Comparison of ENCODE assay signal across 8 cellular contexts in genomic region chr10:15879058-15879457, GRCh38. TPM values are rescaled to one million over a fixed set of nuclear protein-coding genes. Genes with fewer than 3 reads are reported as not detected.
DNase-seq lines count a peak whose midpoint lies in the region; ATAC-seq, FAIRE-seq and TF ChIP-seq lines count a peak whose summit lies in the region.

No MANE protein-coding gene starts in this region.

- H3K4me1 Mint-ChIP-seq in activated naive CD8-positive, alpha-beta T cell treated with anti-CD3 and anti-CD28 coated beads, Interleukin-2, amount 50 U/mL, for 24 hours = no peaks in the 10 kb centered on the region

- TF ChIP-seq POLR2A in spleen (IDR thresholded peaks at IDR 0.05) = no peak

- no peaks in the 10 kb centered on the region for H3K9me3 ChIP-seq in spleen
- H3K9me3 ChIP-seq in effector memory CD4-positive, alpha-beta T cell (ENCODE audit: control insufficient read depth, low read length) = no peaks in the 10 kb centered on the region

- no peak overlapping the region for H3K27ac Mint-ChIP-seq in activated naive CD8-positive, alpha-beta T cell treated with anti-CD3 and anti-CD28 coated beads, Interleukin-2, amount 50 U/mL, for 24 hours

- H3K4me3 ChIP-seq in fibroblast of pulmonary artery (replicated peaks; ENCODE audit: low read depth, low read length) (no peak overlapping the region), spleen (no peak overlapping the region)
- no peak overlapping the region for H3K4me3 ChIP-seq in effector memory CD4-positive, alpha-beta T cell (ENCODE audit: insufficient read depth, low read depth, low read length, poor library complexity, severe bottlenecking)

- TF ChIP-seq CTCF in fibroblast of pulmonary artery (IDR thresholded peaks at IDR 0.05; ENCODE audit: low read length, missing control alignments) (peak; percentile 70), spleen (IDR thresholded peaks at IDR 0.05 in 8 of 11, conservative IDR thresholded peaks at IDR 0.05 in 3 of 11) (peak in 10 of 11 experiments; percentile 16 to 59 (median 48))

- no peaks in the 10 kb centered on the region for H3K36me3 ChIP-seq in spleen
- H3K36me3 ChIP-seq in effector memory CD4-positive, alpha-beta T cell (ENCODE audit: control insufficient read depth, insufficient read depth, low read length) = no peaks in the 10 kb centered on the region

- no peaks in the 10 kb centered on the region for H3K4me1 ChIP-seq in spleen
- H3K4me1 ChIP-seq in effector memory CD4-positive, alpha-beta T cell (ENCODE audit: control insufficient read depth, insufficient read depth, low read length, poor library complexity, severe bottlenecking) = no peaks in the 10 kb centered on the region

- intact Hi-C loops in spleen (cut with DNase I; ENCODE audit: low total_unique reads) = no loop called here

- H3K4me3 Mint-ChIP-seq in activated naive CD8-positive, alpha-beta T cell treated with anti-CD3 and anti-CD28 coated beads, Interleukin-2, amount 50 U/mL, for 24 hours = no peak overlapping the region

- DNase-seq in COR-L47 (lab: John Stamatoyannopoulos, UW) = peak; percentile 6
- DNase-seq in HCEC 1CT = peak; percentile 28
- DNase-seq in RCC 7860 (ENCODE audit: low spot score) = peak; percentile 17
- peak; percentile 61 for DNase-seq in fibroblast of pulmonary artery (ENCODE audit: low read depth)
- DNase-seq in spleen = no peak
- no peak for DNase-seq in activated naive CD8-positive, alpha-beta T cell treated with anti-CD3 and anti-CD28 coated beads, Interleukin-2, amount 50 U/mL, for 24 hours
- no peak for DNase-seq in effector memory CD4-positive, alpha-beta T cell

- ATAC-seq in activated naive CD8-positive, alpha-beta T cell treated with anti-CD3 and anti-CD28 coated beads, Interleukin-2, amount 50 U/mL, for 24 hours = no peak
- no peak for ATAC-seq in HG03039 (IDR thresholded peaks at IDR 0.05; ENCODE audit: unreplicated experiment)

- no peak overlapping the region for H3K27ac ChIP-seq in spleen
- H3K27ac ChIP-seq in effector memory CD4-positive, alpha-beta T cell (ENCODE audit: insufficient read depth, low read length, poor library complexity, severe bottlenecking) = no peak overlapping the region

- peaks cover 0 to 70% (median 8%) of the 10 kb centered on the region in 7 donors for H3K27me3 ChIP-seq in spleen (replicated peaks in 1 of 7)
- peaks cover 2% of the 10 kb centered on the region for H3K27me3 ChIP-seq in effector memory CD4-positive, alpha-beta T cell (replicated peaks; ENCODE audit: control insufficient read depth, insufficient read depth, low read length, poor library complexity, severe bottlenecking)

- WGBS in spleen, 5 donors = 37 to 48% (median 42%) methylated on average over 2 of the region's 2 CpGs

- FAIRE-seq in RCC 7860 (lab: Jason Lieb, UNC) = peak; percentile 37

- peaks cover 44% of the 10 kb centered on the region for H3K27me3 Mint-ChIP-seq in activated naive CD8-positive, alpha-beta T cell treated with anti-CD3 and anti-CD28 coated beads, Interleukin-2, amount 50 U/mL, for 24 hours

- no peaks in the 10 kb centered on the region for H3K9me3 Mint-ChIP-seq in activated naive CD8-positive, alpha-beta T cell treated with anti-CD3 and anti-CD28 coated beads, Interleukin-2, amount 50 U/mL, for 24 hours

- no peaks in the 10 kb centered on the region for H3K36me3 Mint-ChIP-seq in activated naive CD8-positive, alpha-beta T cell treated with anti-CD3 and anti-CD28 coated beads, Interleukin-2, amount 50 U/mL, for 24 hours (ENCODE audit: low read depth)

RNA-seq across cellular contexts. Expression of gene MINDY3, which starts 18.8 kb away (rescaled TPM):
- 10 to 100 TPM; 26.3 to 35.0 (median 32.3) TPM for total RNA-seq in spleen
- polyA plus RNA-seq in spleen = 10 to 100 TPM; 16.1 to 19.6 (median 16.5) TPM

Comparison
In these comparisons a context has a peak if more than half of its experiments do, and no peak if none do; other contexts are left out.
1. DNase-seq: peak in COR-L47 (single experiment), HCEC 1CT (single experiment), RCC 7860 (single experiment) and fibroblast of pulmonary artery (single experiment); none in spleen (single experiment), activated naive CD8-positive, alpha-beta T cell treated with anti-CD3 and anti-CD28 coated beads, Interleukin-2, amount 50 U/mL, for 24 hours (single experiment) and effector memory CD4-positive, alpha-beta T cell (0 of 3).